In the genomic region with DNA sequence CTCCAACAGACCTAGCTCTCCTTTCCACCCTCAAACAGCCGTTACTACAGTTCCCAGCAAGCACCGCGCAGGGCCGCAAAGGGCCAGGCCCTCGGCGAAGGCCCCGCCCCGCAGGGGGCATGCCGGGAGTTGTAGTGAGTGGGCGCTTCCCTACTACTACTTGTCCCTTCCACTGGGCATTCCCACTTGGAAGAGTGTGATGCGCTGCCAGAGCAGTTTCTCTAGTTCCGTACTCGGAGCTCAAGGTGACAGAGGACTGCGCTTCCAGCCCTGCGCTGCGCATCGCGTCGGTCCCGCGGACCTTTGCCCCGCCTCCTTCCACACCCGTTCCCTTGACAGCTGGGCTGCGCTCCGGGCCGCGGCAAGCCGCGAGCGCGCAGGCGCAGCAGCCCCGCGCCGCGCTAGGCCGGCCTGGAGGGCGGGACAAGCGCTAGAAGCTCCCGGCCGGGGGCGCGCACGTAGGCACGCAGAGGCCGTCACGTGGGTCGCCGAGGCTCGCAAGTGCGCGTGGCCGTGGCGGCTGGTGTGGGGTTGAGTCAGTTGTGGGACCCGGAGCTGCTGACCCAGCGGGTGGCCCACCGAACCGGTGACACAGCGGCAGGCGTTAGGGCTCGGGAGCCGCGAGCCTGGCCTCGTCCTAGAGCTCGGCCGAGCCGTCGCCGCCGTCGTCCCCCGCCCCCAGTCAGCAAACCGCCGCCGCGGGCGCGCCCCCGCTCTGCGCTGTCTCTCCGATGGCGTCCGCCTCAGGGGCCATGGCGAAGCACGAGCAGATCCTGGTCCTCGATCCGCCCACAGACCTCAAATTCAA, we compare ENCODE assay signal across 8 cellular contexts. TPM values are rescaled to one million over a fixed set of nuclear protein-coding genes. Genes with fewer than 3 reads are reported as not detected.
A peak's percentile ranks its signal among the peaks of the same experiment; 100 is the strongest.
DNase-seq lines count a peak whose midpoint lies in the region; ATAC-seq, FAIRE-seq and TF ChIP-seq lines count a peak whose summit lies in the region.

A gene with protein sequence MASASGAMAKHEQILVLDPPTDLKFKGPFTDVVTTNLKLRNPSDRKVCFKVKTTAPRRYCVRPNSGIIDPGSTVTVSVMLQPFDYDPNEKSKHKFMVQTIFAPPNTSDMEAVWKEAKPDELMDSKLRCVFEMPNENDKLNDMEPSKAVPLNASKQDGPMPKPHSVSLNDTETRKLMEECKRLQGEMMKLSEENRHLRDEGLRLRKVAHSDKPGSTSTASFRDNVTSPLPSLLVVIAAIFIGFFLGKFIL (plus strand): TSS at position 491 of the 808 bp plus-strand sequence. CDS start 241 bp downstream, at position 732.

- TF ChIP-seq POLR2A in GM12891 (IDR thresholded peaks at IDR 0.05; ENCODE audit: low read depth, low read length) (peak; percentile 76; the same call in 1 of the 2 replicates), ovary (IDR thresholded peaks at IDR 0.05) (peak; percentile 99)

- TF ChIP-seq EP300 in ovary (IDR thresholded peaks at IDR 0.05), result no peak

- peak; percentile 99 for FAIRE-seq in GM12891 (lab: Jason Lieb, UNC)

- DNase-seq in GM12891 (ENCODE audit: insufficient read length, low spot score), result peak; percentile 89
- DNase-seq in NCI-H1417 treated with DMSO at 0.1 percent for 48 hours (lab: John Stamatoyannopoulos, UW), result peak; percentile 93
- peak; percentile 66 to 87 for DNase-seq in SW 1271 (lab: John Stamatoyannopoulos, UW)
- DNase-seq in activated naive CD8-positive, alpha-beta T cell treated with anti-CD3 and anti-CD28 coated beads, Interleukin-2, amount 50 U/mL, for 16 hours (ENCODE audit: low read depth, low spot score), result peak; percentile 82
- peak; percentile 98 for DNase-seq in Right ventricle myocardium inferior (ENCODE audit: missing footprints)
- peak; percentile 94 to 97 (median 95) for DNase-seq in ovary

- H3K27me3 ChIP-seq in ovary (no peaks in the 10 kb centered on the region), thymus (ENCODE audit: control insufficient read depth, insufficient read depth) (no peaks in the 10 kb centered on the region)

- peak within 1 kb of the TSS; percentile 99 to 100 for H3K27ac ChIP-seq in ovary
- peak within 1 kb of the TSS; percentile 99 for H3K27ac ChIP-seq in thymus (ENCODE audit: low read depth)

- no peak for TF ChIP-seq CTCF in ovary (IDR thresholded peaks at IDR 0.05)

- H3K36me3 ChIP-seq in ovary (no peaks in the 10 kb centered on the region), thymus (ENCODE audit: control insufficient read depth, insufficient read depth) (no peaks in the 10 kb centered on the region)

- H3K4me3 ChIP-seq in ovary, result peak within 1 kb of the TSS; percentile 67
- peak within 1 kb of the TSS; percentile 96 for H3K4me3 ChIP-seq in thymus (ENCODE audit: low read length)

- ATAC-seq in HG02798 (IDR thresholded peaks at IDR 0.05; ENCODE audit: poor library complexity, unreplicated experiment) (peak; percentile 84), Right ventricle myocardium inferior (peak; percentile 98)

- intact Hi-C loops in Right ventricle myocardium inferior (cut with DNase I), result loop anchor here (2.0 to 10.0 kb wide), 3 partner anchors 69 to 299 kb away; a partner anchor contains a TSS
- intact Hi-C loops in ovary (cut with DNase I), result loop anchor here in 1 of 4 donors (10.0 kb wide), 1 partner anchor 209 kb away; a partner anchor contains a TSS

- H3K9me3 ChIP-seq in ovary (no peaks in the 10 kb centered on the region), thymus (ENCODE audit: control insufficient read depth) (no peaks in the 10 kb centered on the region)

- WGBS in ovary, 3 donors, result 0 to 1% (median 0%) methylated on average over 50 to 87 of the region's 87 CpGs
- WGBS in thymus, result under 1% methylated on average over 87 of the region's 87 CpGs

- H3K4me1 ChIP-seq in ovary (ENCODE audit: insufficient read depth), result peaks cover 4% of the 10 kb centered on the region
- peaks cover 9% of the 10 kb centered on the region for H3K4me1 ChIP-seq in thymus (ENCODE audit: control insufficient read depth, insufficient read depth, low read length)

TF ChIP-seq in GM12891, 5 proteins besides CTCF, POLR2A, EP300 and RAD21:
- TF ChIP-seq SPI1 (IDR thresholded peaks at IDR 0.05; ENCODE audit: low read depth, low read length) (0 out of 2 replicates have a peak, but pooled peaks have one; percentile 15), TAF1 (IDR thresholded peaks at IDR 0.05; ENCODE audit: low read depth, low read length) (peak; percentile 56), POU2F2 (IDR thresholded peaks at IDR 0.05; ENCODE audit: low read depth, low read length) (peak; percentile 15; the same call in 1 of the 2 replicates), PAX5 (IDR thresholded peaks at IDR 0.05; ENCODE audit: insufficient read depth, low read length, severe bottlenecking) (no peak), POLR2AphosphoS5 (IDR thresholded peaks at IDR 0.05; ENCODE audit: low read depth, low read length) (peak; percentile 90)
TF ChIP-seq in GM12891: peak in this region for 4.

RNA-seq across cellular contexts. Expression of the gene that starts here (rescaled TPM):
- polyA plus RNA-seq in GM12891 (2012; ENCODE audit: low read depth, missing spikeins), result 95.5 TPM
- total RNA-seq in Right ventricle myocardium inferior (203 TPM), ovary (100 to 1,000 TPM; 184 to 369 (median 254) TPM)
- polyA plus RNA-seq in ovary (100 to 1,000 TPM; 164 to 339 TPM), thymus (158 TPM)

Comparison
In these comparisons a context has a peak if more than half of its experiments do, and no peak if none do; other contexts are left out.
1. Peak in every context shown above with its lines: DNase-seq, ATAC-seq, H3K4me3 ChIP-seq and H3K27ac ChIP-seq.